ENCODE assay signal across 15 cellular contexts in genomic region chr10:102514487-102515311, GRCh38. TPM values are rescaled to one million over a fixed set of nuclear protein-coding genes. Genes with fewer than 3 reads are reported as not detected.
DNase-seq lines count a peak whose midpoint lies in the region; ATAC-seq and TF ChIP-seq lines count a peak whose summit lies in the region.
"Had no signal": no experiment of that assay in that cellular context is flagged by ENCODE, and none has a peak within 500 bp of the region (broad histone marks: within the 10 kb centered on the region; RNA-seq: fewer than 3 reads in every experiment).

No MANE protein-coding gene starts in this region.

- H3K9me3 Mint-ChIP-seq in T-cell = no peaks in the 10 kb centered on the region

- H3K4me3 ChIP-seq in thyroid gland (replicated peaks in 1 of 3) = no peak overlapping the region
- H3K4me3 ChIP-seq: Peyer's patch had no signal

- H3K27ac Mint-ChIP-seq in T-cell = no peak overlapping the region

- H3K36me3 Mint-ChIP-seq in T-cell = peaks cover 44% of the 10 kb centered on the region

- no peaks in the 10 kb centered on the region for H3K27me3 Mint-ChIP-seq in T-cell

- intact Hi-C loops in thyroid gland (cut with DNase I) = no loop called here

- no peak for TF ChIP-seq CTCF in thyroid gland (IDR thresholded peaks at IDR 0.05)

- H3K9me3 ChIP-seq in thyroid gland = no peaks in the 10 kb centered on the region
- H3K9me3 ChIP-seq: Peyer's patch had no signal

- no peak overlapping the region for H3K27ac ChIP-seq in thyroid gland
- H3K27ac ChIP-seq: 22Rv1, C4-2B, Peyer's patch had no signal

- 88 to 91% methylated on average over 10 to 12 of the region's 12 CpGs for WGBS in thyroid gland, 2 donors

- TF ChIP-seq POLR2A in thyroid gland (IDR thresholded peaks at IDR 0.05) = no peak

- CTCF ChIA-PET in T-cell (lab: Charles Lee) = interaction anchor here in 1 of 2 donors (0.6 kb wide), 1 partner anchor 818 kb away, joined by 4 read pairs; no protein-coding TSS in a partner anchor

- peaks cover 11 to 18% (median 15%) of the 10 kb centered on the region in 3 donors for H3K4me1 Mint-ChIP-seq in T-cell

- H3K4me1 ChIP-seq in thyroid gland = peaks cover 0 to 6% of the 10 kb centered on the region in 2 donors
- H3K4me1 ChIP-seq: Peyer's patch had no signal

- no peaks in the 10 kb centered on the region for H3K27me3 ChIP-seq in thyroid gland
- H3K27me3 ChIP-seq: Peyer's patch had no signal

- peaks cover 0 to 2% of the 10 kb centered on the region in 2 donors for H3K36me3 ChIP-seq in thyroid gland

- peak; percentile 10 for DNase-seq in activated effector memory CD4-positive, alpha-beta T cell treated with anti-CD3 and anti-CD28 coated beads, Interleukin-2, amount 50 U/mL, for 16 hours
- DNase-seq in activated effector memory CD4-positive, alpha-beta T cell treated with Interleukin-2 at 50 U/mL for 16 hours = no peak
- DNase-seq in cortex of kidney (lab: John Stamatoyannopoulos, UW) (peak; percentile 33), medulla oblongata (ENCODE audit: extremely low spot score) (peak; percentile 64), renal cortical epithelial cell (ENCODE audit: low read depth) (peak; percentile 95), T-cell (no peak), thyroid gland (no peak)
- DNase-seq: Calu3, NCI-H1436, NCI-H2029 treated with DMSO at 0.1 percent for 48 hours, NCI-H510A treated with DMSO at 0.1 percent for 48 hours had no signal

- no peak overlapping the region for H3K4me3 Mint-ChIP-seq in T-cell

- POLR2A ChIA-PET in T-cell (lab: Charles Lee) = no interaction called here

- ATAC-seq in T-cell (replicated peaks in 1 of 4) (no peak), GM19395 (IDR thresholded peaks at IDR 0.05; ENCODE audit: unreplicated experiment) (no peak)

RNA-seq across cellular contexts. Expression of gene SUFU, which starts 10.9 kb away (rescaled TPM):
- total RNA-seq in renal cortical epithelial cell = 0.69 and 8.1 TPM in 2 replicates
- total RNA-seq in T-cell = 10 to 100 TPM; 13.2 to 16.4 (median 15.4) TPM
- 1 to 10 TPM; 2.3 to 5.4 (median 4.4) TPM for total RNA-seq in thyroid gland

RNA-seq across cellular contexts. Expression of gene ACTR1A, which starts 12.2 kb away (rescaled TPM):
- total RNA-seq in renal cortical epithelial cell = 145 and 168 TPM in 2 replicates
- total RNA-seq in T-cell = 10 to 100 TPM; 51.6 to 68.1 (median 63.0) TPM
- total RNA-seq in thyroid gland = 100 to 1,000 TPM in 3 of 4 donors, 10 to 100 TPM in 1; 94.1 to 111 (median 103) TPM

Comparison
In these comparisons a context has a peak if more than half of its experiments do, and no peak if none do; other contexts are left out.
1. DNase-seq: peak in activated effector memory CD4-positive, alpha-beta T cell treated with anti-CD3 and anti-CD28 coated beads, Interleukin-2, amount 50 U/mL, for 16 hours (single experiment), cortex of kidney (single experiment), medulla oblongata (single experiment) and renal cortical epithelial cell (single experiment); none in activated effector memory CD4-positive, alpha-beta T cell treated with Interleukin-2 at 50 U/mL for 16 hours (single experiment), T-cell (0 of 34) and thyroid gland (0 of 2).